Comparison of ENCODE assay signal across 20 cellular contexts in the genomic region with DNA sequence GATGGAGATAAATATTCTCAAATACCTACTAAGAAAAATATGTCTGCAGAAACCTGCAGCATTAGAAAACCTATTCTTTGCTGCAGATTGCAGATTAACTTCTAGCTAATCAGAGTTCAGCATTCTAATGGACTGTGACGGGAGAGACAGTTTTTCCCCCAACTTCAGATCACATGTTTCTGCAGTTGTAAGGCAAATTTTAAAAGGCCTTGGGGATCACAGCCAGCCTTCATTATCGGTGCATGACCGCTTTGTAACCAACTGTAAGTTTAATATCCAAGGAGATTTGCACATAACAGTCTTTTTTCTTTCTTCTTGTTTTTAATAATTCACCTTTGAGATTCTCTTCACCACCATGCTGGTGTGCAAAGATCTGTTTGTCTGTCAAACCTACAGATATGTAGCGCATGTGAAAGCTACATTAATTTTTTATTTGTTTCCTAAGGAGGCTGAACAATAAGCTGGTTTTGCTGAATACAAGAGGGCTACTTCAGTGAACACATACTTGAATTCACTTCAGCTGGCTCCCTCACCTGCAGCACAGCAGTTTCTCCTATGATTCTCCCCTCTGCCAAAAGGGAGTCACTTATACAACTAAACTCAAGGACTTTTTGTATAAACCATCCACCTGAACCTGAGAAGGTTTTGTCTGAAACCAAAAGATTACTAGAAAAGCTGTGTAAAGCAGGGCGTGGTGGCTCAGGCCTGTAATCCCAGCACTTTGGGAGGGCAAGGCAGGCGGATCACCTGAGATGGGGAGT.
DNase-seq lines count a peak whose midpoint lies in the region; ATAC-seq and TF ChIP-seq lines count a peak whose summit lies in the region.
"Had no signal": no experiment of that assay in that cellular context is flagged by ENCODE, and none has a peak within 500 bp of the region (broad histone marks: within the 10 kb centered on the region; RNA-seq: fewer than 3 reads in every experiment).

No MANE protein-coding gene starts in this region.

- no TSS peak for BruUV-seq in Caco-2 (replicated peaks; lab: Mats Ljungman, UMichigan)

- POLR2A ChIA-PET in Caco-2 (lab: Charles Lee), result no interaction called here

- H3K27ac Mint-ChIP-seq in Caco-2 (ENCODE audit: unreplicated experiment), result no peak overlapping the region
- H3K27ac Mint-ChIP-seq: CD8-positive, alpha-beta memory T cell; T-helper 1 cell treated with Interleukin-12 subunit alpha and Interleukin-12 subunit beta and Interleukin-4 antibody, amounts not matched to agents 30 μg/mL and 1 μg/mL, for 36 hours had no signal

- H3K9me3 ChIP-seq in lower lobe of right lung, result no peaks in the 10 kb centered on the region
- H3K9me3 ChIP-seq in Caco-2, result no peaks in the 10 kb centered on the region
- H3K9me3 ChIP-seq: A549; BLaER1 treated with 17β-estradiol and CSF1 and Interleukin-3, amounts not matched to agents 10 nM and 100 nM had no signal

- H3K36me3 ChIP-seq in lower lobe of right lung (no peaks in the 10 kb centered on the region), Caco-2 (ENCODE audit: control insufficient read depth, insufficient read depth, low read length) (no peaks in the 10 kb centered on the region)
- H3K36me3 ChIP-seq: BLaER1 treated with 17β-estradiol and CSF1 and Interleukin-3, amounts not matched to agents 10 nM and 100 nM had no signal

- ATAC-seq in lower lobe of right lung (peak; percentile 70 to 84), GM21576 (IDR thresholded peaks at IDR 0.05; ENCODE audit: unreplicated experiment) (no peak)
- ATAC-seq: A549, HCT116 had no signal

- H3K9me3 Mint-ChIP-seq in Caco-2 (ENCODE audit: unreplicated experiment), result no peaks in the 10 kb centered on the region
- H3K9me3 Mint-ChIP-seq: CD8-positive, alpha-beta memory T cell; T-helper 1 cell treated with Interleukin-12 subunit alpha and Interleukin-12 subunit beta and Interleukin-4 antibody, amounts not matched to agents 30 μg/mL and 1 μg/mL, for 36 hours had no signal

- H3K27me3 ChIP-seq in lower lobe of right lung (ENCODE audit: low read depth) (no peaks in the 10 kb centered on the region), Caco-2 (replicated peaks; ENCODE audit: control insufficient read depth, insufficient read depth, low read length) (no peaks in the 10 kb centered on the region)

- H3K4me3 ChIP-seq in lower lobe of right lung, result no peak overlapping the region
- no peak overlapping the region for H3K4me3 ChIP-seq in Caco-2 (ENCODE audit: low read depth, low read length)
- H3K4me3 ChIP-seq: A549; BLaER1 treated with 17β-estradiol and CSF1 and Interleukin-3, amounts not matched to agents 10 nM and 100 nM had no signal

- H3K36me3 Mint-ChIP-seq in Caco-2 (ENCODE audit: insufficient read depth, unreplicated experiment), result no peaks in the 10 kb centered on the region

- H3K4me3 Mint-ChIP-seq in Caco-2 (ENCODE audit: unreplicated experiment), result no peak overlapping the region
- H3K4me3 Mint-ChIP-seq: CD8-positive, alpha-beta memory T cell; T-helper 1 cell treated with Interleukin-12 subunit alpha and Interleukin-12 subunit beta and Interleukin-4 antibody, amounts not matched to agents 30 μg/mL and 1 μg/mL, for 36 hours had no signal

- no peak for TF ChIP-seq CTCF in lower lobe of right lung (IDR thresholded peaks at IDR 0.05)
- no peak for TF ChIP-seq CTCF in Caco-2 (IDR thresholded peaks at IDR 0.05; ENCODE audit: insufficient read depth in 1 of 2, low read depth in 1 of 2, low read length in 1 of 2, severe bottlenecking in 1 of 2, unreplicated experiment in 1 of 2)

- intact Hi-C loops in lower lobe of right lung (cut with DNase I) (no loop called here), Caco-2 (cut with micrococcal nuclease; ENCODE audit: unreplicated experiment) (no loop called here)

- DNase-seq in NCI-H187 treated with DMSO at 0.1 percent for 48 hours (lab: John Stamatoyannopoulos, UW) (peak; percentile 24), NCI-H187 (lab: John Stamatoyannopoulos, UW) (no peak), NCI-H345 (lab: John Stamatoyannopoulos, UW) (peak; percentile 62), lower lobe of right lung (no peak), Caco-2 (no peak), HK-2 (ENCODE audit: unreplicated experiment) (no peak), NCI-H82 (lab: John Stamatoyannopoulos, UW) (no peak)
- DNase-seq: CD8-positive, alpha-beta memory T cell; DND-41; GDM1; NCI-H1694; NCI-H2227 treated with DMSO at 0.1 percent for 48 hours; NCI-H69; NK-92 treated with Interleukin-12 subunit alpha and Interleukin-12 subunit beta, amount 100 ng/mL, for 24 hours; SHP77 treated with DMSO at 0.1 percent for 48 hours had no signal

- no peaks in the 10 kb centered on the region for H3K4me1 Mint-ChIP-seq in Caco-2 (ENCODE audit: low read depth, unreplicated experiment)
- H3K4me1 Mint-ChIP-seq: CD8-positive, alpha-beta memory T cell had no signal

- CTCF ChIA-PET in Caco-2 (lab: Charles Lee), result no interaction called here

- no peaks in the 10 kb centered on the region for H3K27me3 Mint-ChIP-seq in Caco-2 (ENCODE audit: insufficient read depth, unreplicated experiment)
- H3K27me3 Mint-ChIP-seq: CD8-positive, alpha-beta memory T cell had no signal

- H3K27ac ChIP-seq in lower lobe of right lung, result no peak overlapping the region
- H3K27ac ChIP-seq: A549; BLaER1 treated with 17β-estradiol and CSF1 and Interleukin-3, amounts not matched to agents 10 nM and 100 nM had no signal

- H3K4me1 ChIP-seq in lower lobe of right lung (no peaks in the 10 kb centered on the region), Caco-2 (no peaks in the 10 kb centered on the region)
- H3K4me1 ChIP-seq: A549; BLaER1 treated with 17β-estradiol and CSF1 and Interleukin-3, amounts not matched to agents 10 nM and 100 nM had no signal

Comparison
In these comparisons a context has a peak if more than half of its experiments do, and no peak if none do; other contexts are left out.
1. DNase-seq: peak in NCI-H187 treated with DMSO at 0.1 percent for 48 hours (single experiment) and NCI-H345 (single experiment); none in NCI-H187 (0 of 2), lower lobe of right lung (single experiment), Caco-2 (0 of 2), HK-2 (single experiment) and NCI-H82 (single experiment).